Comparison of ENCODE assay signal across 9 cellular contexts in the genomic region with DNA sequence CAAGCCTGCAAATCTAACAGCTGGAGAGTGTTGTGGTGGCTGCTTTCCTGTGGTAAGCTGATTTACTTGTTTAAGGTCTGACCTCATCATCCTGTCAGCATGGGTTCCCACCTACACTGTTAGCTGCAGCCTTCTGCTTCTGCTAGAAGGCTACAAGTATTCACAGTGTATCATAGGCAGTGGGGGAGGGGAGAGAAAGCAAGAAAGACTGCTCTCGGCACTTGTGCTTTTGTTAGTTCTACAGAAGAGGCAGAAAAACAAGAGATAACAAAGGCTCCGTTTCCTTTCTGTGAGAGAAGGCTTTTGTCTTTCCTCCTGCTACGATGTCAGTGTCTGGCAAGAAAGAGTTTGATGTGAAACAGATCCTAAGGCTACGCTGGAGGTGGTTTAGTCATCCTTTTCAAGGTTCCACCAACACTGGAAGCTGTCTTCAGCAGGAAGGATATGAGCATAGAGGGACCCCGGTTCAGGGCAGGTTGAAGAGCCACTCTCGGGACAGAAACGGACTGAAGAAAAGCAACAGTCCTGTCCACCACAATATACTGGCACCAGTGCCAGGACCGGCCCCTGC. TPM values are rescaled to one million over a fixed set of nuclear protein-coding genes. Genes with fewer than 3 reads are reported as not detected.
DNase-seq lines count a peak whose midpoint lies in the region; ATAC-seq and TF ChIP-seq lines count a peak whose summit lies in the region.
"Had no signal": no experiment of that assay in that cellular context is flagged by ENCODE, and none has a peak within 500 bp of the region (broad histone marks: within the 10 kb centered on the region; RNA-seq: fewer than 3 reads in every experiment).

A gene with protein sequence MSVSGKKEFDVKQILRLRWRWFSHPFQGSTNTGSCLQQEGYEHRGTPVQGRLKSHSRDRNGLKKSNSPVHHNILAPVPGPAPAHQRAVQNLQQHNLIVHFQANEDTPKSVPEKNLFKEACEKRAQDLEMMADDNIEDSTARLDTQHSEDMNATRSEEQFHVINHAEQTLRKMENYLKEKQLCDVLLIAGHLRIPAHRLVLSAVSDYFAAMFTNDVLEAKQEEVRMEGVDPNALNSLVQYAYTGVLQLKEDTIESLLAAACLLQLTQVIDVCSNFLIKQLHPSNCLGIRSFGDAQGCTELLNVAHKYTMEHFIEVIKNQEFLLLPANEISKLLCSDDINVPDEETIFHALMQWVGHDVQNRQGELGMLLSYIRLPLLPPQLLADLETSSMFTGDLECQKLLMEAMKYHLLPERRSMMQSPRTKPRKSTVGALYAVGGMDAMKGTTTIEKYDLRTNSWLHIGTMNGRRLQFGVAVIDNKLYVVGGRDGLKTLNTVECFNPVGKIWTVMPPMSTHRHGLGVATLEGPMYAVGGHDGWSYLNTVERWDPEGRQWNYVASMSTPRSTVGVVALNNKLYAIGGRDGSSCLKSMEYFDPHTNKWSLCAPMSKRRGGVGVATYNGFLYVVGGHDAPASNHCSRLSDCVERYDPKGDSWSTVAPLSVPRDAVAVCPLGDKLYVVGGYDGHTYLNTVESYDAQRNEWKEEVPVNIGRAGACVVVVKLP (plus strand): TSS at position 232 of the 571 bp plus-strand sequence. CDS start 92 bp downstream, at position 324.

- no peaks in the 10 kb centered on the region for H3K4me1 Mint-ChIP-seq in activated CD4-positive, alpha-beta memory T cell treated with anti-CD3 and anti-CD28 coated beads for 36 hours (ENCODE audit: low read depth)
- no peaks in the 10 kb centered on the region for H3K4me1 Mint-ChIP-seq in activated CD4-positive, alpha-beta memory T cell treated with anti-CD3 and anti-CD28 coated beads, Interleukin-2, amount 10 ng/mL, durations not matched to agents 7 days and 5 days
- peaks cover 10% of the 10 kb centered on the region for H3K4me1 Mint-ChIP-seq in MCF 10A (ENCODE audit: insufficient read depth, unreplicated experiment)

- no peaks in the 10 kb centered on the region for H3K4me1 ChIP-seq in upper lobe of right lung

- no peak for TF ChIP-seq CTCF in MCF 10A (IDR thresholded peaks at IDR 0.05; ENCODE audit: unreplicated experiment)
- no peak for TF ChIP-seq CTCF in upper lobe of right lung (IDR thresholded peaks at IDR 0.05)

- peak; percentile 29 for ATAC-seq in left lobe of liver
- no peak for ATAC-seq in upper lobe of right lung
- ATAC-seq in HG03457 (IDR thresholded peaks at IDR 0.05; ENCODE audit: unreplicated experiment), result no peak
- no peak for ATAC-seq in HG03139 (IDR thresholded peaks at IDR 0.05; ENCODE audit: unreplicated experiment)

- no peaks in the 10 kb centered on the region for H3K36me3 ChIP-seq in upper lobe of right lung

- peak within 1 kb of the TSS; percentile 19 for H3K4me3 ChIP-seq in upper lobe of right lung

- H3K9me3 ChIP-seq in upper lobe of right lung, result no peaks in the 10 kb centered on the region

- CTCF ChIA-PET in activated CD4-positive, alpha-beta memory T cell treated with anti-CD3 and anti-CD28 coated beads for 36 hours (lab: Charles Lee), result no interaction called here
- CTCF ChIA-PET in activated CD4-positive, alpha-beta memory T cell treated with anti-CD3 and anti-CD28 coated beads, Interleukin-2, amount 10 ng/mL, durations not matched to agents 7 days and 5 days (lab: Charles Lee), result no interaction called here
- CTCF ChIA-PET in MCF 10A (lab: Yijun Ruan, JAX), result interaction anchor here (0.9 kb wide), 1 partner anchor 108 kb away, joined by 3 read pairs; no protein-coding TSS in a partner anchor

- no peaks in the 10 kb centered on the region for H3K27me3 Mint-ChIP-seq in activated CD4-positive, alpha-beta memory T cell treated with anti-CD3 and anti-CD28 coated beads for 36 hours
- no peaks in the 10 kb centered on the region for H3K27me3 Mint-ChIP-seq in activated CD4-positive, alpha-beta memory T cell treated with anti-CD3 and anti-CD28 coated beads, Interleukin-2, amount 10 ng/mL, durations not matched to agents 7 days and 5 days
- H3K27me3 Mint-ChIP-seq in MCF 10A (ENCODE audit: insufficient read depth, unreplicated experiment), result peaks cover 15% of the 10 kb centered on the region

- peak; percentile 7 for DNase-seq in activated CD4-positive, alpha-beta memory T cell treated with anti-CD3 and anti-CD28 coated beads for 36 hours
- DNase-seq in activated CD4-positive, alpha-beta memory T cell treated with anti-CD3 and anti-CD28 coated beads, Interleukin-2, amount 10 ng/mL, durations not matched to agents 7 days and 5 days, result no peak
- peak; percentile 66 for DNase-seq in MCF 10A (ENCODE audit: unreplicated experiment)
- DNase-seq in left lobe of liver (ENCODE audit: low spot score), result no peak
- no peak for DNase-seq in upper lobe of right lung
- no peak for DNase-seq in HuH-7 (ENCODE audit: low spot score)

- H3K27me3 ChIP-seq in upper lobe of right lung, result no peaks in the 10 kb centered on the region

- no peak within 1 kb of the TSS for H3K4me3 Mint-ChIP-seq in activated CD4-positive, alpha-beta memory T cell treated with anti-CD3 and anti-CD28 coated beads for 36 hours
- no peak within 1 kb of the TSS for H3K4me3 Mint-ChIP-seq in activated CD4-positive, alpha-beta memory T cell treated with anti-CD3 and anti-CD28 coated beads, Interleukin-2, amount 10 ng/mL, durations not matched to agents 7 days and 5 days
- peak within 1 kb of the TSS; percentile 78 for H3K4me3 Mint-ChIP-seq in MCF 10A (ENCODE audit: unreplicated experiment)

- no peak within 1 kb of the TSS for H3K27ac Mint-ChIP-seq in activated CD4-positive, alpha-beta memory T cell treated with anti-CD3 and anti-CD28 coated beads for 36 hours
- H3K27ac Mint-ChIP-seq in activated CD4-positive, alpha-beta memory T cell treated with anti-CD3 and anti-CD28 coated beads, Interleukin-2, amount 10 ng/mL, durations not matched to agents 7 days and 5 days, result no peak within 1 kb of the TSS
- peak within 1 kb of the TSS; percentile 74 for H3K27ac Mint-ChIP-seq in MCF 10A (ENCODE audit: low read depth, unreplicated experiment)

- no peak within 1 kb of the TSS for H3K27ac ChIP-seq in upper lobe of right lung
- H3K27ac ChIP-seq: C4-2B had no signal

- no peaks in the 10 kb centered on the region for H3K36me3 Mint-ChIP-seq in activated CD4-positive, alpha-beta memory T cell treated with anti-CD3 and anti-CD28 coated beads for 36 hours
- H3K36me3 Mint-ChIP-seq in activated CD4-positive, alpha-beta memory T cell treated with anti-CD3 and anti-CD28 coated beads, Interleukin-2, amount 10 ng/mL, durations not matched to agents 7 days and 5 days (ENCODE audit: low read depth), result no peaks in the 10 kb centered on the region
- H3K36me3 Mint-ChIP-seq in MCF 10A (ENCODE audit: insufficient read depth, unreplicated experiment), result no peaks in the 10 kb centered on the region

- POLR2A ChIA-PET in activated CD4-positive, alpha-beta memory T cell treated with anti-CD3 and anti-CD28 coated beads for 36 hours (lab: Charles Lee), result no interaction called here
- POLR2A ChIA-PET in activated CD4-positive, alpha-beta memory T cell treated with anti-CD3 and anti-CD28 coated beads, Interleukin-2, amount 10 ng/mL, durations not matched to agents 7 days and 5 days (lab: Charles Lee), result no interaction called here
- POLR2A ChIA-PET in MCF 10A (lab: Yijun Ruan, JAX), result interaction anchor here (0.9 to 1.3 kb wide), 3 partner anchors 8 to 175 kb away, joined by 3 to 7 read pairs (median 3); no protein-coding TSS in a partner anchor

- intact Hi-C loops in activated CD4-positive, alpha-beta memory T cell treated with anti-CD3 and anti-CD28 coated beads for 36 hours (cut with micrococcal nuclease), result no loop called here
- intact Hi-C loops in MCF 10A (cut with micrococcal nuclease), result loop anchor here (1.0 kb wide), 1 partner anchor 55 kb away; no protein-coding TSS in a partner anchor
- intact Hi-C loops in upper lobe of right lung (cut with DNase I), result no loop called here

- BruUV-seq in MCF 10A (replicated peaks; lab: Mats Ljungman, UMichigan), result TSS peak; percentile 69

- H3K9me3 Mint-ChIP-seq in activated CD4-positive, alpha-beta memory T cell treated with anti-CD3 and anti-CD28 coated beads for 36 hours, result no peaks in the 10 kb centered on the region
- H3K9me3 Mint-ChIP-seq in activated CD4-positive, alpha-beta memory T cell treated with anti-CD3 and anti-CD28 coated beads, Interleukin-2, amount 10 ng/mL, durations not matched to agents 7 days and 5 days, result no peaks in the 10 kb centered on the region
- no peaks in the 10 kb centered on the region for H3K9me3 Mint-ChIP-seq in MCF 10A (ENCODE audit: unreplicated experiment)

RNA-seq across cellular contexts. Expression of the gene that starts here (rescaled TPM):
- under 1 TPM in 1 of 2 experiments, not detected in 1; 0.10 TPM for total RNA-seq in activated CD4-positive, alpha-beta memory T cell treated with anti-CD3 and anti-CD28 coated beads for 36 hours
- total RNA-seq in activated CD4-positive, alpha-beta memory T cell treated with anti-CD3 and anti-CD28 coated beads, Interleukin-2, amount 10 ng/mL, durations not matched to agents 7 days and 5 days, result under 1 TPM; 0.05 to 0.08 TPM
- total RNA-seq in MCF 10A (2022) (8.7 and 9.8 TPM in 2 replicates), left lobe of liver (0.28 TPM), upper lobe of right lung (1.0 TPM)

Comparison
In these comparisons a context has a peak if more than half of its experiments do, and no peak if none do; other contexts are left out.
1. Peak in DNase-seq in activated CD4-positive, alpha-beta memory T cell treated with anti-CD3 and anti-CD28 coated beads for 36 hours; RNA of the gene not detected or under 1 TPM.
2. Peak in ATAC-seq in left lobe of liver; RNA of the gene not detected or under 1 TPM.